ENCODE assay signal across 8 cellular contexts in the genomic region with DNA sequence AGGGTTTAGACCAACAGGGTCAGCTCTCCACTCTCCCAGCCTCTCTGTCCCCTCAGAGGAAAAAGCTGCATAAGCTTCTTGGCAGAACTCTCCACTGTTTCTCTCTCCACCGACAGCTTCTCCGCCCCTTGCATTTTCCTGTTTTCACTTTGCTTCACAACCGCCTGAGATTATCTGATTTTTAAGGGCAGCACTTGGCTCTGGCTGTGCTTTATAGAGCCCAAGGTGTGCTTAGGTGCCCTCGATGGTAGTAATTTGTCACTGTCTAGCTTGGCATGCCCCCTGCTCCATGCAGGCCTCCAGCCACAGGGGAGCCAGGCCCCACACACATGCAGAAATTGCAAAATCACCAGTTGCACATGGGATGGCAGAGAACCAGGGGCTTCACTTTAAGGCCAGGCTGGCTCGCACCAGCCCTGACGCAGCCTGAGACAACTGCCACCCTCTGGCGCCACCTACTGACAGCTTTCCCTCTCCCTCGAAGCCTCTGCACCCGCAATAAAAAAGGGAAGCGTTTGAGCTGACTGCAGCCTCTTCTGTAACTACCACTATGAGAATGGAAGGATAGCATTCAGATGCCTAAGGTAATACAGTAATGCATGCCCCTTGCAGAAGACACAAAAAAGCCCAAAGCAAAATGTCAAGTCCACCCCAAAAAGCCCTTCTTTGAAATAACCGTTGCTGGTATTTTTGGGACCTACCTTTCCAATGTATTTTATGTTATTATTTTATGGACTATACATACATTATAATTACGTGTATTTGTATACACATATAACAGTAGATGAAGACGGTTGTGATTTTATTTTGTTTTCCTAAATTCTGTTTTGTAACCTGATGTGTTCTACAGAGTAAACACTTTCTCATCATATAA. TPM values are rescaled to one million over a fixed set of nuclear protein-coding genes. Genes with fewer than 3 reads are reported as not detected.
DNase-seq lines count a peak whose midpoint lies in the region; ATAC-seq, FAIRE-seq and TF ChIP-seq lines count a peak whose summit lies in the region.

No MANE protein-coding gene starts in this region.

- H3K27me3 Mint-ChIP-seq in WTC11 (ENCODE audit: low read depth): no peaks in the 10 kb centered on the region; the same call in none of the 2 replicates

- peaks cover 8% of the 10 kb centered on the region for H3K9me3 Mint-ChIP-seq in WTC11

- H3K4me3 Mint-ChIP-seq in WTC11: no peak overlapping the region

- H3K4me3 ChIP-seq in AG04450 (ENCODE audit: low read depth, low read length) (no peak overlapping the region), bronchial epithelial cell (ENCODE audit: low read depth, low read length) (no peak overlapping the region)

- TF ChIP-seq CTCF in AG04450 (IDR thresholded peaks at IDR 0.05; ENCODE audit: low read depth, low read length) (peak; percentile 86), WTC11 (IDR thresholded peaks at IDR 0.05) (peak; percentile 81), bronchial epithelial cell (IDR thresholded peaks at IDR 0.05; ENCODE audit: insufficient read depth, low read length, severe bottlenecking) (peak; percentile 94)

- 0 out of 2 replicates have a peak overlapping the region, but pooled peaks have one; percentile 1 for H3K27ac Mint-ChIP-seq in WTC11

- no peak for FAIRE-seq in bronchial epithelial cell (lab: Jason Lieb, UNC)

- no peaks in the 10 kb centered on the region for H3K36me3 ChIP-seq in bronchial epithelial cell (ENCODE audit: control insufficient read depth, insufficient read depth, low read length)

- no peaks in the 10 kb centered on the region for H3K36me3 Mint-ChIP-seq in WTC11

- ATAC-seq in GM18858 (IDR thresholded peaks at IDR 0.05; ENCODE audit: unreplicated experiment) (peak; percentile 80), HG03095 (IDR thresholded peaks at IDR 0.05; ENCODE audit: unreplicated experiment) (peak; percentile 75), WTC11 (peak; percentile 94)

- no peaks in the 10 kb centered on the region for H3K27me3 ChIP-seq in AG04450 (ENCODE audit: control insufficient read depth, insufficient read depth, low read length)
- no peaks in the 10 kb centered on the region for H3K27me3 ChIP-seq in bronchial epithelial cell (ENCODE audit: control insufficient read depth, insufficient read depth, low read length)

- DNase-seq in AG04450 (ENCODE audit: low read depth, low spot score) (no peak), NCI-H2171 treated with DMSO at 0.1 percent for 48 hours (lab: John Stamatoyannopoulos, UW) (peak; percentile 77), WTC11 (ENCODE audit: low spot score) (peak; percentile 90), bronchial epithelial cell (ENCODE audit: low read depth) (peak; percentile 39), kidney glomerular epithelial cell (lab: John Stamatoyannopoulos, UW) (peak; percentile 27)
- DNase-seq in stimulated activated CD4-positive, alpha-beta T cell treated with anti-CD3 and anti-CD28 coated beads, Interleukin-4, amount 100 ng/mL, for 1 hour: peak; percentile 78

- peaks cover 9% of the 10 kb centered on the region; the same call in 1 of the 2 replicates for H3K9me3 ChIP-seq in AG04450 (ENCODE audit: control insufficient read depth, insufficient read depth, low read length)

- H3K4me1 Mint-ChIP-seq in WTC11: peaks cover 4% of the 10 kb centered on the region

- POLR2A ChIA-PET in AG04450 (lab: Yijun Ruan, JAX): no interaction called here
- POLR2A ChIA-PET in WTC11 (lab: Charles Lee): no interaction called here

- no peak overlapping the region for H3K27ac ChIP-seq in AG04450 (ENCODE audit: low read depth, low read length)

- CTCF ChIA-PET in AG04450 (lab: Charles Lee) (interaction anchor here (0.6 to 1.9 kb wide), 12 partner anchors 9 to 962 kb away, joined by 3 to 6 read pairs (median 4); no protein-coding TSS in a partner anchor), WTC11 (lab: Charles Lee) (interaction anchor here (0.6 to 2.3 kb wide), 51 partner anchors 8 to 467 kb away, joined by 3 to 17 read pairs (median 4); partner anchors contain the start of gene RIMBP2)

TF ChIP-seq in WTC11, 78 proteins besides CTCF, POLR2A, EP300 and RAD21:
- TF ChIP-seq NFYB (CRISPR knock-in tag; conservative IDR thresholded peaks at IDR 0.05; ENCODE audit: low read depth): no peak

RNA-seq across cellular contexts. Expression of gene RIMBP2, which starts 32.0 kb away (rescaled TPM):
- polyA plus RNA-seq in AG04450 (2011; rRNA removed): not detected in 2 replicates
- 0.74 TPM in 1 of 2 replicates, not detected in the other for polyA minus RNA-seq in AG04450 (2011; rRNA and poly(A)+ RNA removed)
- total RNA-seq in WTC11 (2021) (1.3 to 2.6 TPM (median 1.5 TPM) in 3 replicates), bronchial epithelial cell (not detected in 2 replicates)
